In the genomic region with DNA sequence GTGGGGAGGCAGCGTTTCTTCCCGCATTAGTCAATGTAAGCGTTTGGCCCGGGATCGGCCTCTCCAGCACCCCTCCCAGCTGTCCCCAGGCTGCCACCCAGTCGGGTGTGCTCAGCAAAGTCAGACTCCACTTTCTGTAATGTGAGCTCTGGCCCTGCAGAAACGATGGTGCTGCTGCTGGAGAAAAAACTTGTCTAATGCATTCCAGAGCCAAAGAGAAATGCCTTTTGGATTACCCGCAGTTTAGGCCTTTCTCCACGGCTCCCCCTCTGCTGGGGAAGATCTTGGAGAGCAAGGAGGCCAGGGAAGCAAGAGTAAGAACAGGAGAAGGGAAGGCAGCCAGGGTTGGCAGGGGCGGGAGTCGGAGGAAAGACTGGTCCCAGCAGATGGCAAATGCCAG, we compare ENCODE assay signal across 14 cellular contexts. TPM values are rescaled to one million over a fixed set of nuclear protein-coding genes. Genes with fewer than 3 reads are reported as not detected.
DNase-seq lines count a peak whose midpoint lies in the region; ATAC-seq lines count a peak whose summit lies in the region.
"Had no signal": no experiment of that assay in that cellular context is flagged by ENCODE, and none has a peak within 500 bp of the region (broad histone marks: within the 10 kb centered on the region; RNA-seq: fewer than 3 reads in every experiment).

No MANE protein-coding gene starts in this region.

- ATAC-seq in Right ventricle myocardium superior (ENCODE audit: poor library complexity) (peak; percentile 35), HG03045 (IDR thresholded peaks at IDR 0.05; ENCODE audit: unreplicated experiment) (no peak), GM18870 (IDR thresholded peaks at IDR 0.05; ENCODE audit: unreplicated experiment) (no peak)
- ATAC-seq: activated CD4-positive, CD25-positive, alpha-beta regulatory T cell treated with anti-CD3 and anti-CD28 coated beads, Interleukin-2, amount 50 U/mL, for 24 hours had no signal

- H2AFZ ChIP-seq in trophoblast cell (ENCODE audit: insufficient read depth, low read length, poor library complexity) = no peak overlapping the region

- no peaks in the 10 kb centered on the region for H3K27me3 ChIP-seq in trophoblast cell (ENCODE audit: insufficient read depth, low read length)

- no peak overlapping the region for H3K9ac ChIP-seq in trophoblast cell (ENCODE audit: low read length)

- H3K4ac ChIP-seq in trophoblast cell (ENCODE audit: low read depth, low read length) = no peak overlapping the region

- H3K79me2 ChIP-seq in trophoblast cell (ENCODE audit: control insufficient read depth, insufficient read depth, low read length, poor library complexity) = peaks cover 2% of the 10 kb centered on the region

- H2BK12ac ChIP-seq in trophoblast cell (ENCODE audit: low read length) = no peak overlapping the region

- H3K4me1 ChIP-seq in trophoblast cell (ENCODE audit: control insufficient read depth in 1 of 2, insufficient read depth in 2 of 2, low read length in 2 of 2) = peaks cover 27 to 34% of the 10 kb centered on the region in 2 experiments

- no peak overlapping the region for H3K4me3 ChIP-seq in trophoblast cell (ENCODE audit: low read depth, low read length)

- peak; percentile 82 for DNase-seq in EH (ENCODE audit: low read depth)
- peak; percentile 41 for DNase-seq in amniotic stem cell (lab: John Stamatoyannopoulos, UW)
- peak; percentile 43 for DNase-seq in Right ventricle myocardium superior
- DNase-seq in trophoblast cell = peak; percentile 43 to 70
- no peak for DNase-seq in stimulated activated CD8-positive, alpha-beta memory T cell treated with anti-CD3 and anti-CD28 coated beads, Interleukin-4, amount 100 ng/mL, for 48 hours
- DNase-seq in midbrain (lab: John Stamatoyannopoulos, UW) = no peak
- DNase-seq: caudate nucleus, erythroblast, Karpas-422, kidney had no signal

- H3K36me3 ChIP-seq in trophoblast cell (ENCODE audit: control insufficient read depth in 1 of 2, insufficient read depth in 2 of 2, low read length in 2 of 2) = peaks cover 10 to 13% of the 10 kb centered on the region in 2 experiments

- peak overlapping the region; percentile 48 for H4K8ac ChIP-seq in trophoblast cell (ENCODE audit: low read depth, low read length)

- H3K9me3 ChIP-seq in trophoblast cell (ENCODE audit: insufficient read depth, low read depth, low read length) = no peaks in the 10 kb centered on the region

- intact Hi-C loops in Right ventricle myocardium superior (cut with DNase I) = no loop called here

- H4K91ac ChIP-seq in trophoblast cell (ENCODE audit: low read depth, low read length) = peak overlapping the region; percentile 66

- H3K79me1 ChIP-seq in trophoblast cell (ENCODE audit: low read length) = peaks cover 16% of the 10 kb centered on the region

- H2AK5ac ChIP-seq in trophoblast cell (ENCODE audit: low read length) = no peak overlapping the region

- peak overlapping the region; percentile 73 for H2BK120ac ChIP-seq in trophoblast cell (ENCODE audit: insufficient read depth, low read length, poor library complexity)

- no peak overlapping the region for H3K23ac ChIP-seq in trophoblast cell (ENCODE audit: low read length)

- no peak overlapping the region for H3K18ac ChIP-seq in trophoblast cell (ENCODE audit: low read length)

- H4K12ac ChIP-seq in trophoblast cell (ENCODE audit: low read depth, low read length) = no peak overlapping the region

- no CpG with 5 or more reads among the region's 11 CpGs for WGBS in trophoblast cell (ENCODE audit: extremely low coverage, insufficient coverage, insufficient read length)

- H3K27ac ChIP-seq in trophoblast cell (ENCODE audit: low read depth, low read length) = peak overlapping the region; percentile 89
- H3K27ac ChIP-seq: C4-2B had no signal

- peak overlapping the region; percentile 48 for H3K14ac ChIP-seq in trophoblast cell (ENCODE audit: low read length)

- H2BK5ac ChIP-seq in trophoblast cell (ENCODE audit: low read depth, low read length, poor library complexity) = peak overlapping the region; percentile 77

- no peak overlapping the region for H3K4me2 ChIP-seq in trophoblast cell (ENCODE audit: low read length)

RNA-seq across cellular contexts. Expression of gene ELF4, which starts 55.2 kb away (rescaled TPM):
- total RNA-seq in Right ventricle myocardium superior = 2.0 TPM
- 26.2 and 27.5 TPM in 2 replicates for polyA plus RNA-seq in trophoblast cell (2013)

Comparison
In these comparisons a context has a peak if more than half of its experiments do, and no peak if none do; other contexts are left out.
1. DNase-seq: peak in EH (single experiment), amniotic stem cell (single experiment), Right ventricle myocardium superior (single experiment) and trophoblast cell (2 of 2); none in stimulated activated CD8-positive, alpha-beta memory T cell treated with anti-CD3 and anti-CD28 coated beads, Interleukin-4, amount 100 ng/mL, for 48 hours (single experiment) and midbrain (single experiment).